1 cellular context compared by ENCODE assay signal in the genomic region with DNA sequence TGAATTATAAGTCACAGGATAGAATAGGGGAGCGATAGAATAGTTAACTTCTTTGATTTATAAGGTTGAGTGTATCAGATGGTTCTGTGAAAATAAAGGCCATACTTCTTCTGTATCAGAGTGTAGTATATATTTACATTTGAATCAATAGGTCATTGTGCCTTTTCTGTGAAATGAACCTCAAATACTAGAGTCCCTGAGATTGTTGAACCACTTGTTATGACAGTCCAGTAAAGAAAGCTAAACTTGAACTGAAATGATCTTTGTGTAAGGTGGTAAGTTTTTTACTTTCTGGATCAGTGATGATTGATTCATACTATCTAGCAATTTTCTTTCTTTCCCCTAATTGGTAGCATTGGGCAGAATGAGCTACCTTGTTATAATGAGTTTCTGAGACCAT.
TF ChIP-seq lines count a peak whose summit lies in the region.
"Not testable (repeated sequence)": the region's sequence is repeated elsewhere in the genome, so short reads cannot be mapped to it uniquely, and the experiment has no call there.

No MANE protein-coding gene starts in this region.

TF ChIP-seq in HepG2, 621 proteins besides CTCF, POLR2A, EP300 and RAD21:
- TF ChIP-seq FOXA3 (CRISPR knock-in tag; IDR thresholded peaks at IDR 0.05) (peak; percentile 20; the same call in 1 of the 2 replicates), SOX6 (CRISPR knock-in tag; IDR thresholded peaks at IDR 0.05) (peak; percentile 13; the same call in 1 of the 2 replicates), RXRB (CRISPR knock-in tag; IDR thresholded peaks at IDR 0.05; ENCODE audit: borderline replicate concordance) (peak; percentile 60; the same call in 1 of the 2 replicates), NR2F2 (IDR thresholded peaks at IDR 0.05; ENCODE audit: borderline replicate concordance, low read depth) (0 out of 2 replicates have a peak, but pooled peaks have one; percentile 20), BCL6 (CRISPR knock-in tag; IDR thresholded peaks at IDR 0.05) (peak; percentile 54; the same call in 1 of the 2 replicates), SOX13 (CRISPR knock-in tag; conservative IDR thresholded peaks at IDR 0.05 in 1 of 2, IDR thresholded peaks at IDR 0.05 in 1 of 2) (peak in 1 of 2 experiments; percentile 23; a peak in 1 of 4 replicates), THRA (CRISPR knock-in tag; IDR thresholded peaks at IDR 0.05; ENCODE audit: borderline replicate concordance) (peak; percentile 21; the same call in 1 of the 2 replicates), SOX5 (CRISPR knock-in tag; IDR thresholded peaks at IDR 0.05; ENCODE audit: borderline replicate concordance) (peak; percentile 50; the same call in 1 of the 2 replicates), NR2F6 (CRISPR knock-in tag; IDR thresholded peaks at IDR 0.05) (0 out of 2 replicates have a peak, but pooled peaks have one; percentile 23), ARID5B (CRISPR knock-in tag; IDR thresholded peaks at IDR 0.05) (peak; percentile 27; the same call in 1 of the 2 replicates)
- not testable (repeated sequence) for TF ChIP-seq SOX6, SOX13, NR2F6 (IDR thresholded peaks at IDR 0.05)
